ENCODE assay signal across 1 cellular context in genomic region chr3:13484861-13485590, GRCh38.
A peak's percentile ranks its signal among the peaks of the same experiment; 100 is the strongest.
TF ChIP-seq lines count a peak whose summit lies in the region.

No MANE protein-coding gene starts in this region.

TF ChIP-seq in K562, 482 proteins besides CTCF, POLR2A, EP300 and RAD21 (continued from another document and continues in another):
- TF ChIP-seq, protein P1, sequence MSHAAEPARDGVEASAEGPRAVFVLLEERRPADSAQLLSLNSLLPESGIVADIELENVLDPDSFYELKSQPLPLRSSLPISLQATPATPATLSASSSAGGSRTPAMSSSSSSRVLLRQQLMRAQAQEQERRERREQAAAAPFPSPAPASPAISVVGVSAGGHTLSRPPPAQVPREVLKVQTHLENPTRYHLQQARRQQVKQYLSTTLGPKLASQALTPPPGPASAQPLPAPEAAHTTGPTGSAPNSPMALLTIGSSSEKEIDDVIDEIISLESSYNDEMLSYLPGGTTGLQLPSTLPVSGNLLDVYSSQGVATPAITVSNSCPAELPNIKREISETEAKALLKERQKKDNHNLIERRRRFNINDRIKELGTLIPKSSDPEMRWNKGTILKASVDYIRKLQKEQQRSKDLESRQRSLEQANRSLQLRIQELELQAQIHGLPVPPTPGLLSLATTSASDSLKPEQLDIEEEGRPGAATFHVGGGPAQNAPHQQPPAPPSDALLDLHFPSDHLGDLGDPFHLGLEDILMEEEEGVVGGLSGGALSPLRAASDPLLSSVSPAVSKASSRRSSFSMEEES (CRISPR knock-in tag; IDR thresholded peaks at IDR 0.05) = no peak
- TF ChIP-seq, protein P2, sequence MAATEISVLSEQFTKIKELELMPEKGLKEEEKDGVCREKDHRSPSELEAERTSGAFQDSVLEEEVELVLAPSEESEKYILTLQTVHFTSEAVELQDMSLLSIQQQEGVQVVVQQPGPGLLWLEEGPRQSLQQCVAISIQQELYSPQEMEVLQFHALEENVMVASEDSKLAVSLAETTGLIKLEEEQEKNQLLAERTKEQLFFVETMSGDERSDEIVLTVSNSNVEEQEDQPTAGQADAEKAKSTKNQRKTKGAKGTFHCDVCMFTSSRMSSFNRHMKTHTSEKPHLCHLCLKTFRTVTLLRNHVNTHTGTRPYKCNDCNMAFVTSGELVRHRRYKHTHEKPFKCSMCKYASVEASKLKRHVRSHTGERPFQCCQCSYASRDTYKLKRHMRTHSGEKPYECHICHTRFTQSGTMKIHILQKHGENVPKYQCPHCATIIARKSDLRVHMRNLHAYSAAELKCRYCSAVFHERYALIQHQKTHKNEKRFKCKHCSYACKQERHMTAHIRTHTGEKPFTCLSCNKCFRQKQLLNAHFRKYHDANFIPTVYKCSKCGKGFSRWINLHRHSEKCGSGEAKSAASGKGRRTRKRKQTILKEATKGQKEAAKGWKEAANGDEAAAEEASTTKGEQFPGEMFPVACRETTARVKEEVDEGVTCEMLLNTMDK (IDR thresholded peaks at IDR 0.05; ENCODE audit: borderline replicate concordance, insufficient read depth, low read depth, low read length, poor library complexity, severe bottlenecking) = no peak
- no peak for TF ChIP-seq GTF3C2 (IDR thresholded peaks at IDR 0.05; ENCODE audit: borderline replicate concordance, extremely low read depth, insufficient read length)
- no peak for TF ChIP-seq IFI16 (CRISPR knock-in tag; IDR thresholded peaks at IDR 0.05)
- TF ChIP-seq NFATC3 (IDR thresholded peaks at IDR 0.05) = no peak
- TF ChIP-seq ZNF263 (CRISPR knock-in tag; IDR thresholded peaks at IDR 0.05; ENCODE audit: borderline replicate concordance) = peak; percentile 60; the same call in 1 of the 2 replicates
- TF ChIP-seq STAT5A (IDR thresholded peaks at IDR 0.05; ENCODE audit: borderline replicate concordance, low read length) = peak; percentile 96
- TF ChIP-seq, protein P3, sequence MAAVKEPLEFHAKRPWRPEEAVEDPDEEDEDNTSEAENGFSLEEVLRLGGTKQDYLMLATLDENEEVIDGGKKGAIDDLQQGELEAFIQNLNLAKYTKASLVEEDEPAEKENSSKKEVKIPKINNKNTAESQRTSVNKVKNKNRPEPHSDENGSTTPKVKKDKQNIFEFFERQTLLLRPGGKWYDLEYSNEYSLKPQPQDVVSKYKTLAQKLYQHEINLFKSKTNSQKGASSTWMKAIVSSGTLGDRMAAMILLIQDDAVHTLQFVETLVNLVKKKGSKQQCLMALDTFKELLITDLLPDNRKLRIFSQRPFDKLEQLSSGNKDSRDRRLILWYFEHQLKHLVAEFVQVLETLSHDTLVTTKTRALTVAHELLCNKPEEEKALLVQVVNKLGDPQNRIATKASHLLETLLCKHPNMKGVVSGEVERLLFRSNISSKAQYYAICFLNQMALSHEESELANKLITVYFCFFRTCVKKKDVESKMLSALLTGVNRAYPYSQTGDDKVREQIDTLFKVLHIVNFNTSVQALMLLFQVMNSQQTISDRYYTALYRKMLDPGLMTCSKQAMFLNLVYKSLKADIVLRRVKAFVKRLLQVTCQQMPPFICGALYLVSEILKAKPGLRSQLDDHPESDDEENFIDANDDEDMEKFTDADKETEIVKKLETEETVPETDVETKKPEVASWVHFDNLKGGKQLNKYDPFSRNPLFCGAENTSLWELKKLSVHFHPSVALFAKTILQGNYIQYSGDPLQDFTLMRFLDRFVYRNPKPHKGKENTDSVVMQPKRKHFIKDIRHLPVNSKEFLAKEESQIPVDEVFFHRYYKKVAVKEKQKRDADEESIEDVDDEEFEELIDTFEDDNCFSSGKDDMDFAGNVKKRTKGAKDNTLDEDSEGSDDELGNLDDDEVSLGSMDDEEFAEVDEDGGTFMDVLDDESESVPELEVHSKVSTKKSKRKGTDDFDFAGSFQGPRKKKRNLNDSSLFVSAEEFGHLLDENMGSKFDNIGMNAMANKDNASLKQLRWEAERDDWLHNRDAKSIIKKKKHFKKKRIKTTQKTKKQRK (IDR thresholded peaks at IDR 0.05; ENCODE audit: borderline replicate concordance, low read depth, low read length) = no peak
- no peak for TF ChIP-seq ZBTB1 (CRISPR knock-in tag; IDR thresholded peaks at IDR 0.05; ENCODE audit: borderline replicate concordance, low read depth)
- TF ChIP-seq PHB2 (IDR thresholded peaks at IDR 0.05; ENCODE audit: low read depth) = peak; percentile 83
- TF ChIP-seq, protein P4, sequence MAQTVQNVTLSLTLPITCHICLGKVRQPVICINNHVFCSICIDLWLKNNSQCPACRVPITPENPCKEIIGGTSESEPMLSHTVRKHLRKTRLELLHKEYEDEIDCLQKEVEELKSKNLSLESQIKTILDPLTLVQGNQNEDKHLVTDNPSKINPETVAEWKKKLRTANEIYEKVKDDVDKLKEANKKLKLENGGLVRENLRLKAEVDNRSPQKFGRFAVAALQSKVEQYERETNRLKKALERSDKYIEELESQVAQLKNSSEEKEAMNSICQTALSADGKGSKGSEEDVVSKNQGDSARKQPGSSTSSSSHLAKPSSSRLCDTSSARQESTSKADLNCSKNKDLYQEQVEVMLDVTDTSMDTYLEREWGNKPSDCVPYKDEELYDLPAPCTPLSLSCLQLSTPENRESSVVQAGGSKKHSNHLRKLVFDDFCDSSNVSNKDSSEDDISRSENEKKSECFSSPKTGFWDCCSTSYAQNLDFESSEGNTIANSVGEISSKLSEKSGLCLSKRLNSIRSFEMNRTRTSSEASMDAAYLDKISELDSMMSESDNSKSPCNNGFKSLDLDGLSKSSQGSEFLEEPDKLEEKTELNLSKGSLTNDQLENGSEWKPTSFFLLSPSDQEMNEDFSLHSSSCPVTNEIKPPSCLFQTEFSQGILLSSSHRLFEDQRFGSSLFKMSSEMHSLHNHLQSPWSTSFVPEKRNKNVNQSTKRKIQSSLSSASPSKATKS (CRISPR knock-in tag; IDR thresholded peaks at IDR 0.05) = no peak
- no peak for TF ChIP-seq ZNF354B (CRISPR knock-in tag; IDR thresholded peaks at IDR 0.05)
- TF ChIP-seq CHD7 (IDR thresholded peaks at IDR 0.05; ENCODE audit: low read depth, low read length) = no peak
- peak; percentile 48 for TF ChIP-seq BRD9 (IDR thresholded peaks at IDR 0.05; ENCODE audit: low read depth, partially characterized antibody)
- TF ChIP-seq, protein P5, sequence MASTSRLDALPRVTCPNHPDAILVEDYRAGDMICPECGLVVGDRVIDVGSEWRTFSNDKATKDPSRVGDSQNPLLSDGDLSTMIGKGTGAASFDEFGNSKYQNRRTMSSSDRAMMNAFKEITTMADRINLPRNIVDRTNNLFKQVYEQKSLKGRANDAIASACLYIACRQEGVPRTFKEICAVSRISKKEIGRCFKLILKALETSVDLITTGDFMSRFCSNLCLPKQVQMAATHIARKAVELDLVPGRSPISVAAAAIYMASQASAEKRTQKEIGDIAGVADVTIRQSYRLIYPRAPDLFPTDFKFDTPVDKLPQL (IDR thresholded peaks at IDR 0.05; ENCODE audit: extremely low read depth, insufficient read length) = no peak
- no peak for TF ChIP-seq GABPB2 (CRISPR knock-in tag; conservative IDR thresholded peaks at IDR 0.05)
- peak; percentile 38; the same call in 1 of the 2 replicates for TF ChIP-seq FOSL1 (tag; conservative IDR thresholded peaks at IDR 0.05)
- TF ChIP-seq, protein P6, sequence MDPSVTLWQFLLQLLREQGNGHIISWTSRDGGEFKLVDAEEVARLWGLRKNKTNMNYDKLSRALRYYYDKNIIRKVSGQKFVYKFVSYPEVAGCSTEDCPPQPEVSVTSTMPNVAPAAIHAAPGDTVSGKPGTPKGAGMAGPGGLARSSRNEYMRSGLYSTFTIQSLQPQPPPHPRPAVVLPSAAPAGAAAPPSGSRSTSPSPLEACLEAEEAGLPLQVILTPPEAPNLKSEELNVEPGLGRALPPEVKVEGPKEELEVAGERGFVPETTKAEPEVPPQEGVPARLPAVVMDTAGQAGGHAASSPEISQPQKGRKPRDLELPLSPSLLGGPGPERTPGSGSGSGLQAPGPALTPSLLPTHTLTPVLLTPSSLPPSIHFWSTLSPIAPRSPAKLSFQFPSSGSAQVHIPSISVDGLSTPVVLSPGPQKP (CRISPR knock-in tag; IDR thresholded peaks at IDR 0.05) = no peak
- TF ChIP-seq BRD4 (IDR thresholded peaks at IDR 0.05) = no peak
- no peak for TF ChIP-seq ZNF75A (CRISPR knock-in tag; IDR thresholded peaks at IDR 0.05)
- TF ChIP-seq RBM25 (IDR thresholded peaks at IDR 0.05; ENCODE audit: low read depth, low read length, severe bottlenecking) = no peak
